Comparison of ENCODE assay signal across 2 cellular contexts in the genomic region with DNA sequence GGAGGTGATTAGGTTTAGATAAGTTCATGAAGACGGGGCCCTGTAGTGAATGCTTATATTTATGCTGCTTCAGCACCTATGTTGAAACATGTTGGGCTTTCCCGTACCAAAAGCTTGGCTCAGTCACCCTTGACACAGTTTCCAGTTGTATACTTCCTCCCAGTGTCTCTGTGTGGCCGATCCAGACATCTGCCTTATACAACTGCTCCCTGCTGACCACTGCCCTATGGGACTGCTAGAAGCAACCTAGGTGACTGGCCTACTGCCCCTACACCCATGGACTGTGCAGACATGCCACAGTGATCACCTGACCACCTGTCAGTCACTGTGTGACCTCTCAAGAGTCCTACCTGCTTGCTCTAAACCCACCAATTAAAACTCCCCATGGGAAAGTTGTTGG.
TF ChIP-seq lines count a peak whose summit lies in the region.

No MANE protein-coding gene starts in this region.

TF ChIP-seq in K562, 482 proteins besides CTCF, POLR2A, EP300 and RAD21 (continued from another document):
- TF ChIP-seq, protein P1, sequence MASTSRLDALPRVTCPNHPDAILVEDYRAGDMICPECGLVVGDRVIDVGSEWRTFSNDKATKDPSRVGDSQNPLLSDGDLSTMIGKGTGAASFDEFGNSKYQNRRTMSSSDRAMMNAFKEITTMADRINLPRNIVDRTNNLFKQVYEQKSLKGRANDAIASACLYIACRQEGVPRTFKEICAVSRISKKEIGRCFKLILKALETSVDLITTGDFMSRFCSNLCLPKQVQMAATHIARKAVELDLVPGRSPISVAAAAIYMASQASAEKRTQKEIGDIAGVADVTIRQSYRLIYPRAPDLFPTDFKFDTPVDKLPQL (IDR thresholded peaks at IDR 0.05; ENCODE audit: extremely low read depth, insufficient read length): no peak
TF ChIP-seq in K562: peak in this region for 1.

TF ChIP-seq in HEK293T, 16 proteins besides CTCF, POLR2A, EP300 and RAD21 (continued from another document):
- no peak for TF ChIP-seq FOXM1 (IDR thresholded peaks at IDR 0.05; ENCODE audit: borderline replicate concordance)
